1 cellular context compared by ENCODE assay signal in genomic region chr17:80942360-80943345, GRCh38.
TF ChIP-seq lines count a peak whose summit lies in the region.

No MANE protein-coding gene starts in this region.

TF ChIP-seq in SK-N-SH treated with all-trans-retinoic acid at 6 μM for 48 hours, 23 proteins besides CTCF, POLR2A, EP300 and RAD21 (continued from another document):
- TF ChIP-seq POU6F1 (CRISPR knock-in tag; IDR thresholded peaks at IDR 0.05; ENCODE audit: borderline replicate concordance, low read depth): no peak
- TF ChIP-seq BACH2 (CRISPR knock-in tag; IDR thresholded peaks at IDR 0.05; ENCODE audit: borderline replicate concordance): no peak
- no peak for TF ChIP-seq CREB5 (CRISPR knock-in tag; IDR thresholded peaks at IDR 0.05; ENCODE audit: low read depth)
- no peak for TF ChIP-seq PATZ1 (CRISPR knock-in tag; IDR thresholded peaks at IDR 0.05; ENCODE audit: borderline replicate concordance)
- no peak for TF ChIP-seq ESRRG (CRISPR knock-in tag; IDR thresholded peaks at IDR 0.05)
- no peak for TF ChIP-seq ZNF565 (CRISPR knock-in tag; conservative IDR thresholded peaks at IDR 0.05; ENCODE audit: low read depth)
- no peak for TF ChIP-seq ZFP30 (CRISPR knock-in tag; IDR thresholded peaks at IDR 0.05)
- TF ChIP-seq TSHZ2 (CRISPR knock-in tag; IDR thresholded peaks at IDR 0.05): no peak
- TF ChIP-seq GLIS3 (CRISPR knock-in tag; IDR thresholded peaks at IDR 0.05): no peak
- no peak for TF ChIP-seq ZFP3 (CRISPR knock-in tag; IDR thresholded peaks at IDR 0.05)
- no peak for TF ChIP-seq ARNTL (CRISPR knock-in tag; IDR thresholded peaks at IDR 0.05; ENCODE audit: borderline replicate concordance, low read depth)
- no peak for TF ChIP-seq ZNF8 (CRISPR knock-in tag; IDR thresholded peaks at IDR 0.05)
- TF ChIP-seq CSDC2 (CRISPR knock-in tag; IDR thresholded peaks at IDR 0.05): no peak
- no peak for TF ChIP-seq PPARA (CRISPR knock-in tag; IDR thresholded peaks at IDR 0.05; ENCODE audit: borderline replicate concordance)
- TF ChIP-seq ISL1 (CRISPR knock-in tag; IDR thresholded peaks at IDR 0.05): no peak
- no peak for TF ChIP-seq OSR1 (CRISPR knock-in tag; IDR thresholded peaks at IDR 0.05)
- no peak for TF ChIP-seq ZNF70 (CRISPR knock-in tag; IDR thresholded peaks at IDR 0.05)
- TF ChIP-seq ZC3H10 (CRISPR knock-in tag; IDR thresholded peaks at IDR 0.05): no peak
TF ChIP-seq in SK-N-SH treated with all-trans-retinoic acid at 6 μM for 48 hours: peak in this region for 0.
